ENCODE assay signal across 20 cellular contexts in genomic region chr9:73667749-73668148, GRCh38.
A peak's percentile ranks its signal among the peaks of the same experiment; 100 is the strongest.
DNase-seq lines count a peak whose midpoint lies in the region; ATAC-seq, FAIRE-seq and TF ChIP-seq lines count a peak whose summit lies in the region.
"Had no signal": no experiment of that assay in that cellular context is flagged by ENCODE, and none has a peak within 500 bp of the region (broad histone marks: within the 10 kb centered on the region; RNA-seq: fewer than 3 reads in every experiment).

No MANE protein-coding gene starts in this region.

- peak; percentile 75 for ATAC-seq in foreskin keratinocyte
- ATAC-seq: upper lobe of right lung had no signal

- TF ChIP-seq POLR2A in H54 (IDR thresholded peaks at IDR 0.05; ENCODE audit: low read depth, low read length) = no peak

- peak; percentile 75 for FAIRE-seq in H54 (lab: Jason Lieb, UNC)
- FAIRE-seq: colon had no signal

- H3K27me3 ChIP-seq in foreskin keratinocyte = no peaks in the 10 kb centered on the region
- H3K27me3 ChIP-seq: esophagus muscularis mucosa, upper lobe of right lung had no signal

- intact Hi-C loops in posterior cingulate gyrus (cut with DNase I) = no loop called here

- H3K27ac ChIP-seq in foreskin keratinocyte = no peak overlapping the region
- H3K27ac ChIP-seq: esophagus muscularis mucosa, parathyroid adenoma, upper lobe of right lung, VCaP had no signal

- no peaks in the 10 kb centered on the region for H3K4me1 ChIP-seq in foreskin keratinocyte
- H3K4me1 ChIP-seq: esophagus muscularis mucosa, parathyroid adenoma, upper lobe of right lung had no signal

- TF ChIP-seq CTCF in AG09319 (IDR thresholded peaks at IDR 0.05; ENCODE audit: low read depth, low read length) (peak; percentile 19), foreskin keratinocyte (conservative IDR thresholded peaks at IDR 0.05) (no peak)

- DNase-seq in AG09319 (ENCODE audit: extremely low read depth, low read depth) (no peak), H54 (ENCODE audit: insufficient read length, low spot score) (no peak), SK-N-DZ (ENCODE audit: low spot score) (peak; percentile 47), foreskin keratinocyte (no peak), dedifferentiated amniotic fluid mesenchymal stem cell (ENCODE audit: extremely low spot score) (no peak), posterior cingulate gyrus (no peak), DMS114 treated with DMSO at 0.1 percent for 48 hours (lab: John Stamatoyannopoulos, UW; ENCODE audit: unreplicated experiment) (no peak)
- no peak for DNase-seq in stimulated activated CD4-positive, alpha-beta T cell treated with anti-CD3 and anti-CD28 coated beads, Interleukin-4, amount 100 ng/mL, for 4 hours
- DNase-seq: activated naive CD4-positive, alpha-beta T cell treated with anti-CD3 and anti-CD28 coated beads, Interleukin-2, amount 50 U/mL, for 16 hours; IMR-90; midbrain; NCI-H1694; NCI-H526; SHP77 treated with DMSO at 0.1 percent for 48 hours; stimulated activated CD8-positive, alpha-beta memory T cell treated with anti-CD3 and anti-CD28 coated beads, Interleukin-4, amount 100 ng/mL, for 48 hours; upper lobe of right lung had no signal
